8 cellular contexts compared by ENCODE assay signal in the genomic region with DNA sequence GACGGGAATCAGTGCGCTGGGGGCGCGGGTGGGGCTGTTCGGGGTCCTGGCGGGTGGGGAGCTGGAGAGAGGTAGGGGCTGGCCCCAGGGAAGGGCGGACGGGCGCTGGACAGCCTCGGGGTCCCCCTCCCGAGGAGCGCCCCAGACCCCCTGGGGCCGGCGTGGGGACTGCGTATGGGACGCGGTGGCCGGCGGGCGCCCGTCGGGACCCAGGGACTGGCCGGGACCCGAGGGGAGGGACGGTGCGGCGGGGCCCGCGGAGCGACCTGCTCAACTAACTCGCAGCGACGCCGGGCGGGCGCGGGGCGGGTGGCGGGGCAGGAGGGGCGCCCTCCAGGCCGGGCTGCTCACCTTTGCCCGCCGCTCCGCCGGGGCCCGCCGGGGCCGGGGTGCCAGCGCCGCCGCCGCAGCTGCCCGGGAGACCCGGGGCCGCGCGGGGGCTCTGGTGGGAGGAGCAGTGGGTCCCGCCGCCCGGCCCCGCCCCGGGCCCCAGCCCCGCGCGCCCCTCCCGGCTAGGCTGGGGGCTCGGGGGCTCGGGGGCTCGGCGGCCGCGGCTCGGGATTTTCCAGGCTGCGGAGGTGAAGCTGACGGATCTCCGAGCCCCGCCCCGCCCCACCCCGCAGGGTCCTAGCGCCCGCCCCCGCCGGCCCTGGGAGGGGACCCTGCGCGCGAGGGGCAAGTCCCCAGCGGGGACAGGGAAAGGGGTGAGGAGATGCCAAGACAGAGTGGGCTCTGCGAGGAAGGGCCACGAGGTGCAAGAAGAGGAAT. TPM values are rescaled to one million over a fixed set of nuclear protein-coding genes. Genes with fewer than 3 reads are reported as not detected.
A peak's percentile ranks its signal among the peaks of the same experiment; 100 is the strongest.
DNase-seq lines count a peak whose midpoint lies in the region; ATAC-seq, FAIRE-seq and TF ChIP-seq lines count a peak whose summit lies in the region.

No MANE protein-coding gene starts in this region.

- H3K27ac ChIP-seq in A549 (peak overlapping the region; percentile 61 to 94), RWPE1 (0 out of 2 replicates have a peak overlapping the region, but pooled peaks have one; percentile 12), skin epidermis (peak overlapping the region in 20 of 21 experiments; percentile 24 to 91 (median 84))

- CTCF ChIA-PET in A549 (lab: Yijun Ruan, JAX) (interaction anchor here (1.0 to 3.6 kb wide), 7 partner anchors 8 to 396 kb away, joined by 3 to 35 read pairs (median 5); partner anchors contain the start of gene STARD10), RWPE1 (lab: Yijun Ruan, JAX) (interaction anchor here (0.5 to 1.4 kb wide), 4 partner anchors 12 to 123 kb away, joined by 3 to 9 read pairs (median 4); no protein-coding TSS in a partner anchor)

- no peak for TF ChIP-seq EP300 in A549 (IDR thresholded peaks at IDR 0.05)

- H3K4me1 Mint-ChIP-seq in activated naive CD8-positive, alpha-beta T cell (ENCODE audit: low read depth): peaks cover 16% of the 10 kb centered on the region

- no peaks in the 10 kb centered on the region for H3K36me3 Mint-ChIP-seq in activated naive CD8-positive, alpha-beta T cell

- peak; percentile 60 to 63; a peak in 5 of 6 replicates for ATAC-seq in A549
- ATAC-seq in GM19455 (IDR thresholded peaks at IDR 0.05; ENCODE audit: unreplicated experiment): peak; percentile 60
- ATAC-seq in GM18907 (IDR thresholded peaks at IDR 0.05; ENCODE audit: unreplicated experiment): no peak

- H3K4me2 ChIP-seq in A549: peak overlapping the region; percentile 98

- no peak for TF ChIP-seq CTCF in A549 (IDR thresholded peaks at IDR 0.05)
- TF ChIP-seq CTCF in RWPE1 (conservative IDR thresholded peaks at IDR 0.05; ENCODE audit: low read depth): no peak

- no peaks in the 10 kb centered on the region for H3K9me3 Mint-ChIP-seq in activated naive CD8-positive, alpha-beta T cell (ENCODE audit: low read depth)

- no peaks in the 10 kb centered on the region for H3K9me3 ChIP-seq in A549

- FAIRE-seq in A549 (lab: Jason Lieb, UNC): no peak

- no peak for TF ChIP-seq POLR2A in A549 (IDR thresholded peaks at IDR 0.05; ENCODE audit: low read length)

- H3K27me3 Mint-ChIP-seq in activated naive CD8-positive, alpha-beta T cell: no peaks in the 10 kb centered on the region

- POLR2A ChIA-PET in A549 (lab: Yijun Ruan, JAX) (interaction anchor here (0.6 to 1.4 kb wide), 2 partner anchors 13 to 16 kb away, joined by 4 read pairs; partner anchors contain the start of gene STARD10), RWPE1 (lab: Yijun Ruan, JAX; ENCODE audit: low non-redundant PET) (interaction anchor here (0.5 to 1.6 kb wide), 3 partner anchors 10 to 56 kb away, joined by 3 to 8 read pairs (median 4); no protein-coding TSS in a partner anchor)

- 3% methylated on average over 26 of the region's 89 CpGs for WGBS in A549 (ENCODE audit: missing lambda C conversion rate)

- no peak for TF ChIP-seq RAD21 in A549 (conservative IDR thresholded peaks at IDR 0.05 in 1 of 2, IDR thresholded peaks at IDR 0.05 in 1 of 2)

- H3K27ac Mint-ChIP-seq in activated naive CD8-positive, alpha-beta T cell: no peak overlapping the region

- DNase-seq in A549 (ENCODE audit: low read depth in 1 of 2, low spot score in 1 of 2): peak in 1 of 2 experiments; percentile 77
- DNase-seq in RWPE1 (ENCODE audit: low spot score): peak; percentile 56
- peak; percentile 71 for DNase-seq in hepatic stellate cell (ENCODE audit: low spot score)
- DNase-seq in HUDEP-2 (lab: John Stamatoyannopoulos, UW; ENCODE audit: unreplicated experiment in 76 of 76): no peak

- peaks cover 36% of the 10 kb centered on the region for H3K4me1 ChIP-seq in A549

- peak overlapping the region; percentile 80 for H3K4me3 Mint-ChIP-seq in activated naive CD8-positive, alpha-beta T cell

- H3K4me3 ChIP-seq in A549 (peak overlapping the region; percentile 59), skin epidermis (peak overlapping the region; percentile 30 to 76 (median 61))

TF ChIP-seq in A549, 52 proteins besides CTCF, POLR2A, EP300 and RAD21:
- TF ChIP-seq MAX (IDR thresholded peaks at IDR 0.05) (no peak), POLR2AphosphoS2 (conservative IDR thresholded peaks at IDR 0.05; ENCODE audit: low read length) (no peak), MYC (IDR thresholded peaks at IDR 0.05; ENCODE audit: borderline replicate concordance, low read length) (no peak), CHD2 (IDR thresholded peaks at IDR 0.05; ENCODE audit: low read length, partially characterized antibody) (no peak), TP53 (CRISPR knock-in tag; IDR thresholded peaks at IDR 0.05) (no peak), PHF8 (IDR thresholded peaks at IDR 0.05; ENCODE audit: borderline replicate concordance, low read depth) (no peak), RCOR1 (IDR thresholded peaks at IDR 0.05; ENCODE audit: low read depth, low read length) (no peak), MAFK (IDR thresholded peaks at IDR 0.05; ENCODE audit: partially characterized antibody) (no peak), FOSB (CRISPR knock-in tag; IDR thresholded peaks at IDR 0.05) (no peak), PBX3 (IDR thresholded peaks at IDR 0.05) (no peak), SMC3 (IDR thresholded peaks at IDR 0.05) (no peak), RARB (CRISPR knock-in tag; IDR thresholded peaks at IDR 0.05) (no peak), KDM5A (IDR thresholded peaks at IDR 0.05) (no peak), HDAC2 (IDR thresholded peaks at IDR 0.05) (no peak), ZNF302 (CRISPR knock-in tag; IDR thresholded peaks at IDR 0.05) (no peak), EHMT2 (IDR thresholded peaks at IDR 0.05; ENCODE audit: low read depth) (no peak), FOSL2 (IDR thresholded peaks at IDR 0.05) (no peak), FOSL2 (CRISPR knock-in tag; IDR thresholded peaks at IDR 0.05) (no peak)
- TF ChIP-seq, protein P1, sequence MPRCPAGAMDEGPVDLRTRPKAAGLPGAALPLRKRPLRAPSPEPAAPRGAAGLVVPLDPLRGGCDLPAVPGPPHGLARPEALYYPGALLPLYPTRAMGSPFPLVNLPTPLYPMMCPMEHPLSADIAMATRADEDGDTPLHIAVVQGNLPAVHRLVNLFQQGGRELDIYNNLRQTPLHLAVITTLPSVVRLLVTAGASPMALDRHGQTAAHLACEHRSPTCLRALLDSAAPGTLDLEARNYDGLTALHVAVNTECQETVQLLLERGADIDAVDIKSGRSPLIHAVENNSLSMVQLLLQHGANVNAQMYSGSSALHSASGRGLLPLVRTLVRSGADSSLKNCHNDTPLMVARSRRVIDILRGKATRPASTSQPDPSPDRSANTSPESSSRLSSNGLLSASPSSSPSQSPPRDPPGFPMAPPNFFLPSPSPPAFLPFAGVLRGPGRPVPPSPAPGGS (IDR thresholded peaks at IDR 0.05): no peak
- TF ChIP-seq, protein P2, sequence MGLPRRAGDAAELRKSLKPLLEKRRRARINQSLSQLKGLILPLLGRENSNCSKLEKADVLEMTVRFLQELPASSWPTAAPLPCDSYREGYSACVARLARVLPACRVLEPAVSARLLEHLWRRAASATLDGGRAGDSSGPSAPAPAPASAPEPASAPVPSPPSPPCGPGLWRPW (IDR thresholded peaks at IDR 0.05): no peak
- TF ChIP-seq, protein P3, sequence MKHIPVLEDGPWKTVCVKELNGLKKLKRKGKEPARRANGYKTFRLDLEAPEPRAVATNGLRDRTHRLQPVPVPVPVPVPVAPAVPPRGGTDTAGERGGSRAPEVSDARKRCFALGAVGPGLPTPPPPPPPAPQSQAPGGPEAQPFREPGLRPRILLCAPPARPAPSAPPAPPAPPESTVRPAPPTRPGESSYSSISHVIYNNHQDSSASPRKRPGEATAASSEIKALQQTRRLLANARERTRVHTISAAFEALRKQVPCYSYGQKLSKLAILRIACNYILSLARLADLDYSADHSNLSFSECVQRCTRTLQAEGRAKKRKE (CRISPR knock-in tag; IDR thresholded peaks at IDR 0.05; ENCODE audit: low read depth): no peak

RNA-seq across cellular contexts. Expression of gene STARD10, which starts 12.3 kb away (rescaled TPM):
- polyA plus RNA-seq in A549 (2011; rRNA removed) (21.2 and 25.0 TPM in 2 replicates), A549 (2017; fragmentation: RNase III; extraction: RNeasy Plus Mini Kit Qiagen cat#74134 plus additional on column Dnase treatment) (21.1 to 23.2 TPM (median 23.0 TPM) in 3 replicates)
- 34.1 and 35.8 TPM in 2 replicates for polyA plus RNA-seq in A549 (2012; cell fraction: cytosol; rRNA removed)
- 21.1 and 22.5 TPM in 2 replicates for polyA plus RNA-seq in A549 (2012; cell fraction: nucleus; rRNA removed)
- 31.6 and 39.6 TPM in 2 replicates for polyA minus RNA-seq in A549 (2011; rRNA and poly(A)+ RNA removed)

RNA-seq across cellular contexts. Expression of gene ARAP1, which starts 29.3 kb away (rescaled TPM):
- polyA plus RNA-seq in A549 (2011; rRNA removed) (28.9 and 29.5 TPM in 2 replicates), A549 (2017; fragmentation: RNase III; extraction: RNeasy Plus Mini Kit Qiagen cat#74134 plus additional on column Dnase treatment) (26.2 to 32.8 TPM (median 30.1 TPM) in 3 replicates)
- 31.6 and 32.7 TPM in 2 replicates for polyA plus RNA-seq in A549 (2012; cell fraction: cytosol; rRNA removed)
- polyA plus RNA-seq in A549 (2012; cell fraction: nucleus; rRNA removed): 105 and 129 TPM in 2 replicates
- 43.3 and 61.6 TPM in 2 replicates for polyA minus RNA-seq in A549 (2011; rRNA and poly(A)+ RNA removed)

RNA-seq across cellular contexts. Expression of gene ATG16L2, which starts 32.7 kb away (rescaled TPM):
- polyA plus RNA-seq in A549 (2011; rRNA removed) (6.1 and 6.2 TPM in 2 replicates), A549 (2017; fragmentation: RNase III; extraction: RNeasy Plus Mini Kit Qiagen cat#74134 plus additional on column Dnase treatment) (6.3 to 7.6 TPM (median 6.4 TPM) in 3 replicates)
- 9.3 and 10.0 TPM in 2 replicates for polyA plus RNA-seq in A549 (2012; cell fraction: cytosol; rRNA removed)
- polyA plus RNA-seq in A549 (2012; cell fraction: nucleus; rRNA removed): 76.5 and 80.0 TPM in 2 replicates
- 6.5 and 6.8 TPM in 2 replicates for polyA minus RNA-seq in A549 (2011; rRNA and poly(A)+ RNA removed)

Comparison
In these comparisons a context has a peak if more than half of its experiments do, and no peak if none do; other contexts are left out.
1. DNase-seq: peak in RWPE1 (single experiment) and hepatic stellate cell (single experiment); none in HUDEP-2 (0 of 76).
2. H3K27ac ChIP-seq: peak in every context shown above with its lines; median percentile 84 in skin epidermis; 78 in A549; 12 in RWPE1.